In genomic region chr10:131829156-131829930, GRCh38 we compare ENCODE assay signal across 19 cellular contexts.
"Had no signal": no experiment of that assay in that cellular context is flagged by ENCODE, and none has a peak within 500 bp of the region (broad histone marks: within the 10 kb centered on the region; RNA-seq: fewer than 3 reads in every experiment).

No MANE protein-coding gene starts in this region.

- H3K4me3 ChIP-seq: coronary artery, esophagus muscularis mucosa, lung, psoas muscle, thoracic aorta had no signal

- ATAC-seq: activated T-cell treated with anti-CD3 and anti-CD28 coated beads, Interleukin-2, amount 50 U/mL, for 4 hours; left colon; psoas muscle; right cardiac atrium; stimulated activated memory B cell treated with anti-CD40 and anti-IgM and Interleukin-4, amounts not matched to agents 10 μg/mL and 1 μg/mL and 100 μg/mL, for 72 hours had no signal

- H3K27ac ChIP-seq: coronary artery, esophagus muscularis mucosa, psoas muscle, thoracic aorta had no signal

- H3K4me1 ChIP-seq: psoas muscle had no signal

- DNase-seq: activated CD4-positive, alpha-beta T cell treated with anti-CD3 and anti-CD28 coated beads, Interleukin-2, amount 50 U/mL, for 4 hours; activated CD8-positive, alpha-beta memory T cell treated with anti-CD3 and anti-CD28 coated beads for 24 hours; activated CD8-positive, alpha-beta memory T cell treated with anti-CD3 and anti-CD28 coated beads, Interleukin-2, amount 50 U/mL, for 48 hours; activated naive CD4-positive, alpha-beta T cell; activated T-cell treated with anti-CD3 and anti-CD28 coated beads, Interleukin-2, amount 50 U/mL, for 4 hours; amniotic stem cell; hypothalamus; naive B cell; right cardiac atrium; small intestine; stimulated activated CD4-positive, alpha-beta T cell treated with anti-CD3 and anti-CD28 coated beads, Interleukin-15, amount 100 ng/mL, for 24 hours; T-helper 9 cell had no signal

- H3K36me3 ChIP-seq: esophagus muscularis mucosa, thoracic aorta had no signal

- H3K9me3 ChIP-seq: psoas muscle, thoracic aorta had no signal
